In genomic region chr7:100827330-100828226, GRCh38 we compare ENCODE assay signal across 8 cellular contexts. TPM values are rescaled to one million over a fixed set of nuclear protein-coding genes. Genes with fewer than 3 reads are reported as not detected.
DNase-seq lines count a peak whose midpoint lies in the region; ATAC-seq and TF ChIP-seq lines count a peak whose summit lies in the region.

TSS of gene EPHB4 (minus strand) at chr7:100827523. CDS start at chr7:100827030, 493 bp downstream.

- H3K9me3 ChIP-seq in GM23248 (ENCODE audit: low read depth): no peaks in the 10 kb centered on the region
- H3K9me3 ChIP-seq in SJCRH30 (replicated peaks): no peaks in the 10 kb centered on the region
- H3K9me3 ChIP-seq in ectodermal cell (ENCODE audit: control insufficient read depth, low read length): no peaks in the 10 kb centered on the region
- no peaks in the 10 kb centered on the region for H3K9me3 ChIP-seq in suprapubic skin

- H4K20me1 ChIP-seq in GM23248 (ENCODE audit: insufficient read depth): no peaks in the 10 kb centered on the region

- ATAC-seq in HG02642 (IDR thresholded peaks at IDR 0.05; ENCODE audit: poor library complexity, unreplicated experiment) (no peak), HG03342 (IDR thresholded peaks at IDR 0.05; ENCODE audit: unreplicated experiment) (no peak)

- peak within 1 kb of the TSS; percentile 75 for H3K9ac ChIP-seq in GM23248

- H3K27ac ChIP-seq in GM23248: no peak within 1 kb of the TSS; the same call in 1 of the 2 replicates
- H3K27ac ChIP-seq in SJCRH30: peak within 1 kb of the TSS; percentile 44; the same call in 1 of the 2 replicates
- peak within 1 kb of the TSS; percentile 86 for H3K27ac ChIP-seq in ectodermal cell (ENCODE audit: insufficient read depth, low read depth, low read length, poor library complexity, severe bottlenecking)
- H3K27ac ChIP-seq in suprapubic skin: peak within 1 kb of the TSS; percentile 87

- TF ChIP-seq CTCF in AG04449 (IDR thresholded peaks at IDR 0.05; ENCODE audit: insufficient read depth, low read length, missing control alignments): peak; percentile 61
- TF ChIP-seq CTCF in lower leg skin (IDR thresholded peaks at IDR 0.05): no peak
- no peak for TF ChIP-seq CTCF in suprapubic skin (IDR thresholded peaks at IDR 0.05)

- intact Hi-C loops in lower leg skin (cut with DNase I; ENCODE audit: low total_unique reads): no loop called here

- in situ Hi-C loops in GM23248 (cut with MboI): no loop called here

- H3K4me1 ChIP-seq in GM23248 (ENCODE audit: insufficient read depth): 0 out of 2 replicates have a peak, but pooled peaks cover 14% of the 10 kb centered on the region
- H3K4me1 ChIP-seq in SJCRH30: 0 out of 2 replicates have a peak, but pooled peaks cover 3% of the 10 kb centered on the region
- H3K4me1 ChIP-seq in ectodermal cell (ENCODE audit: control insufficient read depth, insufficient read depth, low read length): peaks cover 8% of the 10 kb centered on the region
- peaks cover 39% of the 10 kb centered on the region for H3K4me1 ChIP-seq in suprapubic skin

- no peaks in the 10 kb centered on the region for H3F3A ChIP-seq in GM23248 (ENCODE audit: insufficient read depth)

- H3K4me3 ChIP-seq in AG04449 (ENCODE audit: low read depth, low read length) (peak within 1 kb of the TSS; percentile 74), GM23248 (peak within 1 kb of the TSS; percentile 90), SJCRH30 (peak within 1 kb of the TSS; percentile 95), ectodermal cell (ENCODE audit: insufficient read depth, low read depth, low read length) (peak within 1 kb of the TSS; percentile 88), lower leg skin (ENCODE audit: low read depth, poor library complexity, severe bottlenecking) (peak within 1 kb of the TSS; percentile 59), suprapubic skin (peak within 1 kb of the TSS; percentile 85)

- POLR2A ChIA-PET in AG04449 (lab: Yijun Ruan, JAX): interaction anchor here (0.7 to 2.1 kb wide), 7 partner anchors 24 to 153 kb away, joined by 3 to 10 read pairs (median 4); partner anchors contain the start of genes POP7 and SLC12A9

- TF ChIP-seq EP300 in suprapubic skin (IDR thresholded peaks at IDR 0.05): no peak

- H3K36me3 ChIP-seq in GM23248 (ENCODE audit: low read depth): no peaks in the 10 kb centered on the region
- H3K36me3 ChIP-seq in SJCRH30: peaks cover 10% of the 10 kb centered on the region
- H3K36me3 ChIP-seq in ectodermal cell (ENCODE audit: control insufficient read depth, insufficient read depth, low read length): peaks cover 16% of the 10 kb centered on the region
- peaks cover 16% of the 10 kb centered on the region for H3K36me3 ChIP-seq in suprapubic skin

- WGBS in GM23248 (ENCODE audit: low coverage in 1 of 2, low lambda C conversion rate in 2 of 2, missing lambda C conversion rate in 2 of 2), 2 experiments: 2 to 4% methylated on average over 28 to 78 of the region's 80 CpGs
- 0 to 1% methylated on average over 80 of the region's 80 CpGs for WGBS in ectodermal cell, 2 experiments
- 1% methylated on average over 45 to 46 of the region's 80 CpGs for WGBS in lower leg skin, 2 donors
- 1% methylated on average over 29 of the region's 80 CpGs for WGBS in suprapubic skin

- H2AFZ ChIP-seq in GM23248: peak within 1 kb of the TSS; percentile 98

- CTCF ChIA-PET in AG04449 (lab: Yijun Ruan, JAX): interaction anchor here (0.6 to 7.3 kb wide), 15 partner anchors 9 to 136 kb away, joined by 3 to 53 read pairs (median 5); partner anchors contain the start of genes POP7 and SLC12A9

- no peaks in the 10 kb centered on the region for H3K27me3 ChIP-seq in GM23248 (replicated peaks; ENCODE audit: insufficient read depth)
- H3K27me3 ChIP-seq in SJCRH30: no peaks in the 10 kb centered on the region; the same call in 1 of the 2 replicates
- H3K27me3 ChIP-seq in ectodermal cell (ENCODE audit: control insufficient read depth, insufficient read depth, low read length, poor library complexity, severe bottlenecking): no peaks in the 10 kb centered on the region
- peaks cover 5% of the 10 kb centered on the region for H3K27me3 ChIP-seq in suprapubic skin

- H3K9me2 ChIP-seq in GM23248 (ENCODE audit: insufficient read depth): no peaks in the 10 kb centered on the region

- H3K79me2 ChIP-seq in GM23248 (ENCODE audit: insufficient read depth): peaks cover 23% of the 10 kb centered on the region

- TF ChIP-seq POLR2A in lower leg skin (IDR thresholded peaks at IDR 0.05) (no peak), suprapubic skin (IDR thresholded peaks at IDR 0.05) (no peak)

- peak within 1 kb of the TSS; percentile 83 for H3K4me2 ChIP-seq in GM23248 (ENCODE audit: unreplicated experiment)

- DNase-seq in AG04449 (ENCODE audit: low read depth, low spot score): no peak
- DNase-seq in GM23248: peak; percentile 77
- DNase-seq in SJCRH30: peak; percentile 94 to 97
- peak; percentile 58 to 95 for DNase-seq in lower leg skin (ENCODE audit: low spot score in 2 of 2)
- peak; percentile 83 to 88 for DNase-seq in suprapubic skin (ENCODE audit: low spot score in 2 of 2)

RNA-seq across cellular contexts. Expression of gene EPHB4, which starts in this region (rescaled TPM):
- 26.9 and 32.9 TPM in 2 replicates for total RNA-seq in GM23248 (2014; rRNA removed; shearing (Covaris generic))
- 6.7 and 8.2 TPM in 2 replicates for polyA plus RNA-seq in GM23248 (2016; fragmentation: Nextera tagmentation; extraction: Ambion mirVana)
- 61.7 and 62.3 TPM in 2 replicates for total RNA-seq in SJCRH30 (2014; rRNA removed; shearing (Covaris generic))
- 95.6 TPM for polyA plus RNA-seq in ectodermal cell (2013, experiment 1 of 4)
- polyA plus RNA-seq in ectodermal cell (2013, experiment 2 of 4): 105 TPM
- 64.2 TPM for polyA plus RNA-seq in ectodermal cell (2013, experiment 3 of 4)
- polyA plus RNA-seq in ectodermal cell (2013, experiment 4 of 4): 72.0 TPM
- total RNA-seq in lower leg skin (10 to 100 TPM; 51.1 to 72.2 (median 60.9) TPM), suprapubic skin (10 to 100 TPM; 58.1 to 84.6 (median 81.6) TPM)
